Comparison of ENCODE assay signal across 1 cellular context in genomic region chr13:100068532-100068931, GRCh38.
A peak's percentile ranks its signal among the peaks of the same experiment; 100 is the strongest.
TF ChIP-seq lines count a peak whose summit lies in the region.

No MANE protein-coding gene starts in this region.

TF ChIP-seq in HepG2, 621 proteins besides CTCF, POLR2A, EP300 and RAD21 (continued from another document):
- TF ChIP-seq ZBTB40 (IDR thresholded peaks at IDR 0.05) = no peak
- no peak for TF ChIP-seq ZBTB40 (CRISPR knock-in tag; IDR thresholded peaks at IDR 0.05)
- no peak for TF ChIP-seq MAFF (IDR thresholded peaks at IDR 0.05; ENCODE audit: low read depth, low read length)
- TF ChIP-seq ISX (CRISPR knock-in tag; conservative IDR thresholded peaks at IDR 0.05) = no peak
- no peak for TF ChIP-seq NR3C1 (CRISPR knock-in tag; IDR thresholded peaks at IDR 0.05)
- no peak for TF ChIP-seq SMAD3 (CRISPR knock-in tag; IDR thresholded peaks at IDR 0.05)
- 0 out of 2 replicates have a peak, but pooled peaks have one; percentile 18 for TF ChIP-seq CEBPB (IDR thresholded peaks at IDR 0.05; ENCODE audit: borderline replicate concordance, low read depth, low read length)
